ENCODE assay signal across 27 cellular contexts in genomic region chr17:81983011-81983638, GRCh38. TPM values are rescaled to one million over a fixed set of nuclear protein-coding genes. Genes with fewer than 3 reads are reported as not detected.
DNase-seq lines count a peak whose midpoint lies in the region; ATAC-seq, FAIRE-seq and TF ChIP-seq lines count a peak whose summit lies in the region.
"Had no signal": no experiment of that assay in that cellular context is flagged by ENCODE, and none has a peak within 500 bp of the region (broad histone marks: within the 10 kb centered on the region; RNA-seq: fewer than 3 reads in every experiment).

No MANE protein-coding gene starts in this region.

- peaks cover 22 to 54% of the 10 kb centered on the region in 2 experiments for H3K36me3 ChIP-seq in HepG2 (replicated peaks in 1 of 2; ENCODE audit: control insufficient read depth in 1 of 2, insufficient read depth in 2 of 2, low read length in 2 of 2)
- H3K36me3 ChIP-seq in right lobe of liver: peaks cover 0 to 30% (median 12%) of the 10 kb centered on the region in 4 donors
- no peaks in the 10 kb centered on the region for H3K36me3 ChIP-seq in mucosa of descending colon (ENCODE audit: low read depth)
- H3K36me3 ChIP-seq in SJCRH30: peaks cover 24% of the 10 kb centered on the region
- H3K36me3 ChIP-seq in pancreas: peaks cover 0 to 12% (median 0%) of the 10 kb centered on the region in 3 donors

- no peak overlapping the region for H3K4me3 Mint-ChIP-seq in dendritic cell treated with granulocyte-macrophage colony-stimulating factor and Interleukin-4, amounts not matched to agents 40 ng/mL and 50 ng/mL, for 4 days
- no peak overlapping the region for H3K4me3 Mint-ChIP-seq in stimulated activated naive B cell treated with anti-CD40 and anti-IgM and Interleukin-4, amounts not matched to agents 10 μg/mL and 1 μg/mL and 100 μg/mL, for 72 hours

- POLR2A ChIA-PET in HepG2 (lab: Yijun Ruan, JAX): interaction anchor here (1.7 to 14.1 kb wide), 3 partner anchors 12 to 16 kb away, joined by 6 to 382 read pairs (median 8); no protein-coding TSS in a partner anchor

- FAIRE-seq in HepG2 (lab: Jason Lieb, UNC) (no peak), pancreas (lab: Jason Lieb, UNC) (no peak)
- FAIRE-seq: GM18507, H1 had no signal

- DNase-seq in HepG2 (ENCODE audit: low spot score) (no peak), right lobe of liver (no peak), mucosa of descending colon (no peak), SJCRH30 (no peak), SKM-1 (lab: John Stamatoyannopoulos, UW; ENCODE audit: unreplicated experiment) (no peak), pancreas (no peak)
- no peak for DNase-seq in stimulated activated naive B cell treated with anti-CD40 and anti-IgM and Interleukin-4, amounts not matched to agents 10 μg/mL and 1 μg/mL and 100 μg/mL, for 72 hours
- DNase-seq: BE2C; NCI-H1105; NCI-H1436 treated with DMSO at 0.1 percent for 48 hours; NCI-H1930; NCI-H2107; NCI-H446 treated with DMSO at 0.1 percent for 48 hours; NCI-H526; NCI-H82; NK-92 treated with Interleukin-12 subunit alpha and Interleukin-12 subunit beta, amount 100 ng/mL, for 24 hours; PC-9; Right ventricle myocardium superior had no signal

- intact Hi-C loops in HepG2 (cut with micrococcal nuclease; ENCODE audit: unreplicated experiment) (no loop called here), right lobe of liver (cut with DNase I) (no loop called here), mucosa of descending colon (cut with DNase I, micrococcal nuclease) (no loop called here), pancreas (cut with DNase I) (no loop called here)
- intact Hi-C loops in dendritic cell treated with granulocyte-macrophage colony-stimulating factor and Interleukin-4, amounts not matched to agents 40 ng/mL and 50 ng/mL, for 4 days (cut with micrococcal nuclease): no loop called here

- no peaks in the 10 kb centered on the region for H3K9me3 Mint-ChIP-seq in dendritic cell treated with granulocyte-macrophage colony-stimulating factor and Interleukin-4, amounts not matched to agents 40 ng/mL and 50 ng/mL, for 4 days
- H3K9me3 Mint-ChIP-seq in stimulated activated naive B cell treated with anti-CD40 and anti-IgM and Interleukin-4, amounts not matched to agents 10 μg/mL and 1 μg/mL and 100 μg/mL, for 72 hours: no peaks in the 10 kb centered on the region
- H3K9me3 Mint-ChIP-seq: CD4-positive, CD25-positive, alpha-beta regulatory T cell had no signal

- H3K27ac ChIP-seq in HepG2 (ENCODE audit: extremely low read length, insufficient read depth, low read length) (peak overlapping the region; percentile 66), right lobe of liver (no peak overlapping the region), SJCRH30 (no peak overlapping the region), pancreas (no peak overlapping the region)
- H3K27ac ChIP-seq: PC-9 had no signal

- peaks cover 46% of the 10 kb centered on the region for H3K4me1 Mint-ChIP-seq in dendritic cell treated with granulocyte-macrophage colony-stimulating factor and Interleukin-4, amounts not matched to agents 40 ng/mL and 50 ng/mL, for 4 days (ENCODE audit: low read depth)
- peaks cover 38 to 39% of the 10 kb centered on the region in 2 donors for H3K4me1 Mint-ChIP-seq in stimulated activated naive B cell treated with anti-CD40 and anti-IgM and Interleukin-4, amounts not matched to agents 10 μg/mL and 1 μg/mL and 100 μg/mL, for 72 hours

- in situ Hi-C loops in HepG2 (cut with HindIII; ENCODE audit: extremely low pct_ligation_motif_present, low pct_unique_long_range_greater_than_20kb): no loop called here

- ATAC-seq in HepG2 (no peak), right lobe of liver (no peak), mucosa of descending colon (peak; percentile 11), pancreas (no peak)
- ATAC-seq in stimulated activated naive B cell treated with anti-CD40 and anti-IgM and Interleukin-4, amounts not matched to agents 10 μg/mL and 1 μg/mL and 100 μg/mL, for 72 hours (replicated peaks): no peak

- no TSS peak for BruUV-seq in HepG2 (replicated peaks; lab: Mats Ljungman, UMichigan)

- no peaks in the 10 kb centered on the region for H3K27me3 Mint-ChIP-seq in dendritic cell treated with granulocyte-macrophage colony-stimulating factor and Interleukin-4, amounts not matched to agents 40 ng/mL and 50 ng/mL, for 4 days
- H3K27me3 Mint-ChIP-seq in stimulated activated naive B cell treated with anti-CD40 and anti-IgM and Interleukin-4, amounts not matched to agents 10 μg/mL and 1 μg/mL and 100 μg/mL, for 72 hours: no peaks in the 10 kb centered on the region
- H3K27me3 Mint-ChIP-seq: CD4-positive, CD25-positive, alpha-beta regulatory T cell had no signal

- TF ChIP-seq CTCF in HepG2 (CRISPR knock-in tag; IDR thresholded peaks at IDR 0.05) (no peak), right lobe of liver (IDR thresholded peaks at IDR 0.05) (no peak), mucosa of descending colon (IDR thresholded peaks at IDR 0.05) (no peak), pancreas (IDR thresholded peaks at IDR 0.05) (no peak)

- no peaks in the 10 kb centered on the region for H4K20me1 ChIP-seq in HepG2 (ENCODE audit: insufficient read depth, low read length)

- H3K9ac ChIP-seq in HepG2 (ENCODE audit: insufficient read depth, low read depth, low read length): no peak overlapping the region

- over 99% methylated on average over 35 of the region's 35 CpGs for WGBS in HepG2 (ENCODE audit: low lambda C conversion rate)
- 95% methylated on average over 7 of the region's 35 CpGs for WGBS in right lobe of liver (ENCODE audit: insufficient coverage, low coverage, low lambda C conversion rate, missing lambda C conversion rate)
- WGBS in pancreas, 2 donors: 94% methylated on average over 33 to 35 of the region's 35 CpGs

- peaks cover 18% of the 10 kb centered on the region for H3K79me2 ChIP-seq in HepG2 (ENCODE audit: insufficient read depth, low read length)

- no peak for TF ChIP-seq POLR2A in HepG2 (IDR thresholded peaks at IDR 0.05; ENCODE audit: insufficient read depth in 1 of 2, low read depth in 2 of 2, low read length in 2 of 2)
- no peak for TF ChIP-seq POLR2A in right lobe of liver (IDR thresholded peaks at IDR 0.05)

- peaks cover 57% of the 10 kb centered on the region for H3K4me1 ChIP-seq in HepG2 (ENCODE audit: insufficient read depth, low read length)
- H3K4me1 ChIP-seq in right lobe of liver: peaks cover 0 to 21% (median 6%) of the 10 kb centered on the region in 4 donors
- peaks cover 4% of the 10 kb centered on the region for H3K4me1 ChIP-seq in mucosa of descending colon (ENCODE audit: low read depth)
- 0 out of 2 replicates have a peak, but pooled peaks cover 3% of the 10 kb centered on the region for H3K4me1 ChIP-seq in SJCRH30
- peaks cover 0 to 4% (median 3%) of the 10 kb centered on the region in 3 donors for H3K4me1 ChIP-seq in pancreas
- H3K4me1 ChIP-seq: BE2C had no signal

- no peak for TF ChIP-seq RAD21 in HepG2 (CRISPR knock-in tag; IDR thresholded peaks at IDR 0.05)

- H3K4me3 ChIP-seq in HepG2 (replicated peaks in 1 of 3; ENCODE audit: insufficient read depth in 1 of 3, low read depth in 2 of 3, low read length in 3 of 3): no peak overlapping the region
- H3K4me3 ChIP-seq in right lobe of liver: no peak overlapping the region
- no peak overlapping the region for H3K4me3 ChIP-seq in mucosa of descending colon
- H3K4me3 ChIP-seq in SJCRH30: no peak overlapping the region
- no peak overlapping the region for H3K4me3 ChIP-seq in pancreas
- H3K4me3 ChIP-seq: PC-9 had no signal

- peaks cover 87% of the 10 kb centered on the region for H3K36me3 Mint-ChIP-seq in dendritic cell treated with granulocyte-macrophage colony-stimulating factor and Interleukin-4, amounts not matched to agents 40 ng/mL and 50 ng/mL, for 4 days (ENCODE audit: low read depth)
- H3K36me3 Mint-ChIP-seq in stimulated activated naive B cell treated with anti-CD40 and anti-IgM and Interleukin-4, amounts not matched to agents 10 μg/mL and 1 μg/mL and 100 μg/mL, for 72 hours: peaks cover 35 to 53% of the 10 kb centered on the region in 2 donors

- TF ChIP-seq EP300 in HepG2 (IDR thresholded peaks at IDR 0.05; ENCODE audit: low read depth in 2 of 2, low read length in 2 of 2) (no peak), HepG2 (CRISPR knock-in tag; IDR thresholded peaks at IDR 0.05; ENCODE audit: borderline replicate concordance) (no peak)

- H3K9me3 ChIP-seq in HepG2 (ENCODE audit: low read length) (no peaks in the 10 kb centered on the region), right lobe of liver (no peaks in the 10 kb centered on the region), mucosa of descending colon (no peaks in the 10 kb centered on the region), SJCRH30 (replicated peaks) (no peaks in the 10 kb centered on the region), pancreas (no peaks in the 10 kb centered on the region)
- H3K9me3 ChIP-seq: BE2C had no signal

- H3K4me2 ChIP-seq in HepG2 (ENCODE audit: low read depth, low read length): no peak overlapping the region
- H3K4me2 ChIP-seq: PC-9 had no signal

- peak overlapping the region; percentile 69 for H3K27ac Mint-ChIP-seq in dendritic cell treated with granulocyte-macrophage colony-stimulating factor and Interleukin-4, amounts not matched to agents 40 ng/mL and 50 ng/mL, for 4 days
- H3K27ac Mint-ChIP-seq in stimulated activated naive B cell treated with anti-CD40 and anti-IgM and Interleukin-4, amounts not matched to agents 10 μg/mL and 1 μg/mL and 100 μg/mL, for 72 hours: peak overlapping the region; percentile 14
- H3K27ac Mint-ChIP-seq: CD4-positive, CD25-positive, alpha-beta regulatory T cell had no signal

- H2AFZ ChIP-seq in HepG2 (ENCODE audit: low read length): no peak overlapping the region
- H2AFZ ChIP-seq: PC-9 had no signal

- H3K27me3 ChIP-seq in HepG2 (ENCODE audit: control insufficient read depth in 1 of 2, insufficient read depth in 2 of 2, low read length in 2 of 2): no peaks in the 10 kb centered on the region
- H3K27me3 ChIP-seq in right lobe of liver: no peaks in the 10 kb centered on the region
- no peaks in the 10 kb centered on the region for H3K27me3 ChIP-seq in SJCRH30
- H3K27me3 ChIP-seq in pancreas: no peaks in the 10 kb centered on the region
- H3K27me3 ChIP-seq: BE2C had no signal

- CTCF ChIA-PET in HepG2 (lab: Yijun Ruan, JAX; ENCODE audit: low intra/inter-chr PET ratio, low total read pairs): no interaction called here

RNA-seq across cellular contexts. Expression of gene ASPSCR1, which starts 5.7 kb away (rescaled TPM):
- total RNA-seq in HepG2 (2016; rRNA removed; fragmentation: Illumina TruSeq; extraction: Trizol): 221 and 314 TPM in 2 replicates
- 180 and 228 TPM in 2 replicates for total RNA-seq in HepG2 (2016; cell fraction: cytosol; rRNA removed; fragmentation: Illumina TruSeq; extraction: Trizol; ENCODE audit: low read depth)
- 219 and 327 TPM in 2 replicates for total RNA-seq in HepG2 (2016; cell fraction: insoluble cytoplasmic fraction; rRNA removed; fragmentation: Illumina TruSeq; extraction: Trizol)
- total RNA-seq in HepG2 (2016; cell fraction: membrane; rRNA removed; fragmentation: Illumina TruSeq; extraction: Trizol): 207 and 283 TPM in 2 replicates
- total RNA-seq in HepG2 (2016; cell fraction: nucleus; rRNA removed; fragmentation: Illumina TruSeq; extraction: Trizol): 184 and 224 TPM in 2 replicates
- 257 and 274 TPM in 2 replicates for polyA plus RNA-seq in HepG2 (2011; rRNA removed)
- polyA plus RNA-seq in HepG2 (2011; cell fraction: cytosol; rRNA removed): 164 and 428 TPM in 2 replicates
- polyA plus RNA-seq in HepG2 (2011; cell fraction: nucleus; rRNA removed): 988 and 1,754 TPM in 2 replicates
- polyA plus RNA-seq in HepG2 (2012): 102 and 190 TPM in 2 replicates
- 154 and 193 TPM in 2 replicates for polyA plus RNA-seq in HepG2 (2016; cell fraction: cytosol; fragmentation: Illumina TruSeq; extraction: Trizol; ENCODE audit: low read depth)
- polyA plus RNA-seq in HepG2 (2016; cell fraction: insoluble cytoplasmic fraction; fragmentation: Illumina TruSeq; extraction: Trizol; ENCODE audit: low read depth): 188 and 212 TPM in 2 replicates
- polyA plus RNA-seq in HepG2 (2016; cell fraction: membrane; fragmentation: Illumina TruSeq; extraction: Trizol; ENCODE audit: low read depth): 186 and 218 TPM in 2 replicates
- polyA plus RNA-seq in HepG2 (2016; cell fraction: nucleus; fragmentation: Illumina TruSeq; extraction: Trizol; ENCODE audit: insufficient read depth, low read depth): 413 and 420 TPM in 2 replicates
- polyA minus RNA-seq in HepG2 (2011; rRNA and poly(A)+ RNA removed; ENCODE audit: low replicate concordance): 26.8 and 276 TPM in 2 replicates
- polyA minus RNA-seq in HepG2 (2011; cell fraction: cytosol; rRNA and poly(A)+ RNA removed): 97.1 and 133 TPM in 2 replicates
- 107 and 152 TPM in 2 replicates for polyA minus RNA-seq in HepG2 (2011; cell fraction: nucleus; rRNA and poly(A)+ RNA removed)
- total RNA-seq in right lobe of liver: 10 to 100 TPM; 24.4 to 55.6 (median 32.9) TPM
- total RNA-seq in mucosa of descending colon: 10 to 100 TPM; 33.1 to 35.2 (median 34.5) TPM
- 40.6 and 42.6 TPM in 2 replicates for total RNA-seq in SJCRH30 (2014; rRNA removed; shearing (Covaris generic))
- 10 to 100 TPM; 12.2 to 25.7 (median 16.2) TPM for total RNA-seq in pancreas
- polyA plus RNA-seq in pancreas: 10 to 100 TPM; 70.8 to 78.8 TPM

RNA-seq across cellular contexts. Expression of gene NOTUM, which starts 22.1 kb away (rescaled TPM):
- total RNA-seq in HepG2 (2016; rRNA removed; fragmentation: Illumina TruSeq; extraction: Trizol) (67.7 and 160 TPM in 2 replicates), right lobe of liver (1 to 10 TPM; 1.2 to 7.6 (median 3.0) TPM), mucosa of descending colon (under 1 TPM in 1 of 3 donors, not detected in 2; 0.13 TPM), pancreas (under 1 TPM in 5 of 6 donors, not detected in 1; 0.14 to 0.44 (median 0.16) TPM)
- 84.5 and 93.0 TPM in 2 replicates for total RNA-seq in HepG2 (2016; cell fraction: cytosol; rRNA removed; fragmentation: Illumina TruSeq; extraction: Trizol; ENCODE audit: low read depth)
- total RNA-seq in HepG2 (2016; cell fraction: insoluble cytoplasmic fraction; rRNA removed; fragmentation: Illumina TruSeq; extraction: Trizol): 57.7 and 164 TPM in 2 replicates
- 135 and 136 TPM in 2 replicates for total RNA-seq in HepG2 (2016; cell fraction: membrane; rRNA removed; fragmentation: Illumina TruSeq; extraction: Trizol)
- 135 and 163 TPM in 2 replicates for total RNA-seq in HepG2 (2016; cell fraction: nucleus; rRNA removed; fragmentation: Illumina TruSeq; extraction: Trizol)
- polyA plus RNA-seq in HepG2 (2011; rRNA removed) (150 and 181 TPM in 2 replicates), pancreas (under 1 TPM; 0.21 to 0.27 TPM)
- 114 and 236 TPM in 2 replicates for polyA plus RNA-seq in HepG2 (2011; cell fraction: cytosol; rRNA removed)
- 458 and 622 TPM in 2 replicates for polyA plus RNA-seq in HepG2 (2011; cell fraction: nucleus; rRNA removed)
- 125 and 195 TPM in 2 replicates for polyA plus RNA-seq in HepG2 (2012)
- 88.8 and 91.1 TPM in 2 replicates for polyA plus RNA-seq in HepG2 (2016; cell fraction: cytosol; fragmentation: Illumina TruSeq; extraction: Trizol; ENCODE audit: low read depth)
- polyA plus RNA-seq in HepG2 (2016; cell fraction: insoluble cytoplasmic fraction; fragmentation: Illumina TruSeq; extraction: Trizol; ENCODE audit: low read depth): 83.8 and 101 TPM in 2 replicates
- polyA plus RNA-seq in HepG2 (2016; cell fraction: membrane; fragmentation: Illumina TruSeq; extraction: Trizol; ENCODE audit: low read depth): 141 and 157 TPM in 2 replicates
- 380 and 399 TPM in 2 replicates for polyA plus RNA-seq in HepG2 (2016; cell fraction: nucleus; fragmentation: Illumina TruSeq; extraction: Trizol; ENCODE audit: insufficient read depth, low read depth)
- polyA minus RNA-seq in HepG2 (2011; rRNA and poly(A)+ RNA removed; ENCODE audit: low replicate concordance): 0.49 and 206 TPM in 2 replicates
- 89.1 and 107 TPM in 2 replicates for polyA minus RNA-seq in HepG2 (2011; cell fraction: cytosol; rRNA and poly(A)+ RNA removed)
- polyA minus RNA-seq in HepG2 (2011; cell fraction: nucleus; rRNA and poly(A)+ RNA removed): 78.2 and 93.7 TPM in 2 replicates
- total RNA-seq in SJCRH30 (2014; rRNA removed; shearing (Covaris generic)): 1.8 and 3.3 TPM in 2 replicates
- total RNA-seq: CD4-positive, CD25-positive, alpha-beta regulatory T cell; MCF 10A; PC-9 had no signal

RNA-seq across cellular contexts. Expression of gene MYADML2, which starts 36.1 kb away (rescaled TPM):
- not detected in 2 replicates for total RNA-seq in HepG2 (2016; rRNA removed; fragmentation: Illumina TruSeq; extraction: Trizol)
- total RNA-seq in HepG2 (2016; cell fraction: cytosol; rRNA removed; fragmentation: Illumina TruSeq; extraction: Trizol; ENCODE audit: low read depth): not detected in 2 replicates
- total RNA-seq in HepG2 (2016; cell fraction: insoluble cytoplasmic fraction; rRNA removed; fragmentation: Illumina TruSeq; extraction: Trizol): not detected in 2 replicates
- not detected in 2 replicates for total RNA-seq in HepG2 (2016; cell fraction: membrane; rRNA removed; fragmentation: Illumina TruSeq; extraction: Trizol)
- not detected in 2 replicates for total RNA-seq in HepG2 (2016; cell fraction: nucleus; rRNA removed; fragmentation: Illumina TruSeq; extraction: Trizol)
- not detected in 2 replicates for polyA plus RNA-seq in HepG2 (2011; rRNA removed)
- polyA plus RNA-seq in HepG2 (2011; cell fraction: cytosol; rRNA removed): not detected in 2 replicates
- not detected in 2 replicates for polyA plus RNA-seq in HepG2 (2011; cell fraction: nucleus; rRNA removed)
- 0.07 TPM in 1 of 2 replicates, not detected in the other for polyA plus RNA-seq in HepG2 (2012)
- polyA plus RNA-seq in HepG2 (2016; cell fraction: cytosol; fragmentation: Illumina TruSeq; extraction: Trizol; ENCODE audit: low read depth): not detected in 2 replicates
- not detected in 2 replicates for polyA plus RNA-seq in HepG2 (2016; cell fraction: insoluble cytoplasmic fraction; fragmentation: Illumina TruSeq; extraction: Trizol; ENCODE audit: low read depth)
- not detected in 2 replicates for polyA plus RNA-seq in HepG2 (2016; cell fraction: membrane; fragmentation: Illumina TruSeq; extraction: Trizol; ENCODE audit: low read depth)
- polyA plus RNA-seq in HepG2 (2016; cell fraction: nucleus; fragmentation: Illumina TruSeq; extraction: Trizol; ENCODE audit: insufficient read depth, low read depth): not detected in 2 replicates
- 0.05 TPM in 1 of 2 replicates, not detected in the other for polyA minus RNA-seq in HepG2 (2011; rRNA and poly(A)+ RNA removed; ENCODE audit: low replicate concordance)
- not detected in 2 replicates for polyA minus RNA-seq in HepG2 (2011; cell fraction: cytosol; rRNA and poly(A)+ RNA removed)
- not detected in 2 replicates for polyA minus RNA-seq in HepG2 (2011; cell fraction: nucleus; rRNA and poly(A)+ RNA removed)
- total RNA-seq in right lobe of liver: not detected
- total RNA-seq in mucosa of descending colon: under 1 TPM in 1 of 3 donors, not detected in 2; 0.13 TPM
- 0.81 and 0.85 TPM in 2 replicates for total RNA-seq in SJCRH30 (2014; rRNA removed; shearing (Covaris generic))
- not detected for total RNA-seq in pancreas
- not detected for polyA plus RNA-seq in pancreas
- total RNA-seq: CD4-positive, CD25-positive, alpha-beta regulatory T cell; HT-29; LHCN-M2; MCF 10A; PC-9; RPMI7951; SK-MEL-5 had no signal
- polyA plus RNA-seq: CD4-positive, CD25-positive, alpha-beta regulatory T cell had no signal

RNA-seq across cellular contexts. Expression of gene CENPX, which starts 39.6 kb away (rescaled TPM):
- total RNA-seq in HepG2 (2016; rRNA removed; fragmentation: Illumina TruSeq; extraction: Trizol): 166 and 170 TPM in 2 replicates
- total RNA-seq in HepG2 (2016; cell fraction: cytosol; rRNA removed; fragmentation: Illumina TruSeq; extraction: Trizol; ENCODE audit: low read depth): 262 and 321 TPM in 2 replicates
- total RNA-seq in HepG2 (2016; cell fraction: insoluble cytoplasmic fraction; rRNA removed; fragmentation: Illumina TruSeq; extraction: Trizol): 171 and 173 TPM in 2 replicates
- 221 and 277 TPM in 2 replicates for total RNA-seq in HepG2 (2016; cell fraction: membrane; rRNA removed; fragmentation: Illumina TruSeq; extraction: Trizol)
- 85.1 and 103 TPM in 2 replicates for total RNA-seq in HepG2 (2016; cell fraction: nucleus; rRNA removed; fragmentation: Illumina TruSeq; extraction: Trizol)
- polyA plus RNA-seq in HepG2 (2011; rRNA removed): 92.7 and 96.7 TPM in 2 replicates
- polyA plus RNA-seq in HepG2 (2011; cell fraction: cytosol; rRNA removed): 88.8 and 138 TPM in 2 replicates
- polyA plus RNA-seq in HepG2 (2011; cell fraction: nucleus; rRNA removed): 166 and 170 TPM in 2 replicates
- 46.3 and 61.5 TPM in 2 replicates for polyA plus RNA-seq in HepG2 (2012)
- polyA plus RNA-seq in HepG2 (2016; cell fraction: cytosol; fragmentation: Illumina TruSeq; extraction: Trizol; ENCODE audit: low read depth): 176 and 237 TPM in 2 replicates
- 143 and 150 TPM in 2 replicates for polyA plus RNA-seq in HepG2 (2016; cell fraction: insoluble cytoplasmic fraction; fragmentation: Illumina TruSeq; extraction: Trizol; ENCODE audit: low read depth)
- 176 and 221 TPM in 2 replicates for polyA plus RNA-seq in HepG2 (2016; cell fraction: membrane; fragmentation: Illumina TruSeq; extraction: Trizol; ENCODE audit: low read depth)
- polyA plus RNA-seq in HepG2 (2016; cell fraction: nucleus; fragmentation: Illumina TruSeq; extraction: Trizol; ENCODE audit: insufficient read depth, low read depth): 178 and 180 TPM in 2 replicates
- polyA minus RNA-seq in HepG2 (2011; rRNA and poly(A)+ RNA removed; ENCODE audit: low replicate concordance): 32.0 and 49.8 TPM in 2 replicates
- 14.8 and 16.2 TPM in 2 replicates for polyA minus RNA-seq in HepG2 (2011; cell fraction: cytosol; rRNA and poly(A)+ RNA removed)
- 20.0 and 26.9 TPM in 2 replicates for polyA minus RNA-seq in HepG2 (2011; cell fraction: nucleus; rRNA and poly(A)+ RNA removed)
- 10 to 100 TPM; 27.3 to 81.1 (median 47.8) TPM for total RNA-seq in right lobe of liver
- 100 to 1,000 TPM in 1 of 3 donors, 10 to 100 TPM in 2; 76.3 to 114 (median 81.3) TPM for total RNA-seq in mucosa of descending colon
- total RNA-seq in SJCRH30 (2014; rRNA removed; shearing (Covaris generic)): 116 and 136 TPM in 2 replicates
- total RNA-seq in pancreas: 10 to 100 TPM; 14.0 to 28.6 (median 16.4) TPM
- 10 to 100 TPM; 43.6 to 62.4 TPM for polyA plus RNA-seq in pancreas

RNA-seq across cellular contexts. Expression of gene LRRC45, which starts 40.0 kb away (rescaled TPM):
- total RNA-seq in HepG2 (2016; rRNA removed; fragmentation: Illumina TruSeq; extraction: Trizol) (21.4 and 48.1 TPM in 2 replicates), right lobe of liver (10 to 100 TPM in 3 of 6 experiments, 1 to 10 TPM in 3; 4.9 to 15.6 (median 11.9) TPM), mucosa of descending colon (10 to 100 TPM; 18.9 to 20.0 (median 19.8) TPM), pancreas (1 to 10 TPM; 5.3 to 9.9 (median 6.2) TPM)
- 30.2 and 31.8 TPM in 2 replicates for total RNA-seq in HepG2 (2016; cell fraction: cytosol; rRNA removed; fragmentation: Illumina TruSeq; extraction: Trizol; ENCODE audit: low read depth)
- total RNA-seq in HepG2 (2016; cell fraction: insoluble cytoplasmic fraction; rRNA removed; fragmentation: Illumina TruSeq; extraction: Trizol): 20.6 and 49.6 TPM in 2 replicates
- 14.9 and 19.0 TPM in 2 replicates for total RNA-seq in HepG2 (2016; cell fraction: membrane; rRNA removed; fragmentation: Illumina TruSeq; extraction: Trizol)
- 49.7 and 54.4 TPM in 2 replicates for total RNA-seq in HepG2 (2016; cell fraction: nucleus; rRNA removed; fragmentation: Illumina TruSeq; extraction: Trizol)
- polyA plus RNA-seq in HepG2 (2011; rRNA removed) (11.6 and 14.1 TPM in 2 replicates), pancreas (10 to 100 TPM; 20.0 to 21.6 TPM)
- 5.5 and 10.0 TPM in 2 replicates for polyA plus RNA-seq in HepG2 (2011; cell fraction: cytosol; rRNA removed)
- polyA plus RNA-seq in HepG2 (2011; cell fraction: nucleus; rRNA removed): 112 and 182 TPM in 2 replicates
- 7.5 and 8.8 TPM in 2 replicates for polyA plus RNA-seq in HepG2 (2012)
- polyA plus RNA-seq in HepG2 (2016; cell fraction: cytosol; fragmentation: Illumina TruSeq; extraction: Trizol; ENCODE audit: low read depth): 3.3 and 4.2 TPM in 2 replicates
- polyA plus RNA-seq in HepG2 (2016; cell fraction: insoluble cytoplasmic fraction; fragmentation: Illumina TruSeq; extraction: Trizol; ENCODE audit: low read depth): 19.5 and 19.7 TPM in 2 replicates
- 9.1 and 9.2 TPM in 2 replicates for polyA plus RNA-seq in HepG2 (2016; cell fraction: membrane; fragmentation: Illumina TruSeq; extraction: Trizol; ENCODE audit: low read depth)
- polyA plus RNA-seq in HepG2 (2016; cell fraction: nucleus; fragmentation: Illumina TruSeq; extraction: Trizol; ENCODE audit: insufficient read depth, low read depth): 129 and 136 TPM in 2 replicates
- 11.1 and 15.7 TPM in 2 replicates for polyA minus RNA-seq in HepG2 (2011; rRNA and poly(A)+ RNA removed; ENCODE audit: low replicate concordance)
- polyA minus RNA-seq in HepG2 (2011; cell fraction: cytosol; rRNA and poly(A)+ RNA removed): 6.1 and 8.2 TPM in 2 replicates
- polyA minus RNA-seq in HepG2 (2011; cell fraction: nucleus; rRNA and poly(A)+ RNA removed): 25.0 and 27.2 TPM in 2 replicates
- 17.3 and 21.3 TPM in 2 replicates for total RNA-seq in SJCRH30 (2014; rRNA removed; shearing (Covaris generic))

Comparison
In these comparisons a context has a peak if more than half of its experiments do, and no peak if none do; other contexts are left out.
1. RNA of gene NOTUM, which starts 22.1 kb away (total RNA-seq): 57.7 to 164 TPM in HepG2; 1.8 to 3.3 TPM in SJCRH30, 1.2 to 7.6 TPM in right lobe of liver, 0.14 to 0.44 TPM in pancreas and 0.13 TPM in mucosa of descending colon; every median in the first group is over 4 times any median in the second.